In genomic region chr7:8700076-8700624, GRCh38 we compare ENCODE assay signal across 21 cellular contexts.
A peak's percentile ranks its signal among the peaks of the same experiment; 100 is the strongest.
DNase-seq lines count a peak whose midpoint lies in the region; ATAC-seq and TF ChIP-seq lines count a peak whose summit lies in the region.
"Had no signal": no experiment of that assay in that cellular context is flagged by ENCODE, and none has a peak within 500 bp of the region (broad histone marks: within the 10 kb centered on the region; RNA-seq: fewer than 3 reads in every experiment).

No MANE protein-coding gene starts in this region.

- no peaks in the 10 kb centered on the region for H3K4me1 Mint-ChIP-seq in stimulated activated naive CD8-positive, alpha-beta T cell treated with anti-CD3 and anti-CD28 coated beads, Interleukin-15, amount 100 ng/mL, for 72 hours

- TF ChIP-seq EP300 in SK-N-SH (IDR thresholded peaks at IDR 0.05; ENCODE audit: borderline replicate concordance in 1 of 2, low read depth in 1 of 2, low read length in 1 of 2) = peak in 1 of 2 experiments; percentile 99; a peak in 2 of 4 replicates

- ATAC-seq in GM18511 (IDR thresholded peaks at IDR 0.05; ENCODE audit: unreplicated experiment) = no peak
- no peak for ATAC-seq in stimulated activated naive CD8-positive, alpha-beta T cell treated with anti-CD3 and anti-CD28 coated beads, Interleukin-15, amount 100 ng/mL, for 72 hours
- ATAC-seq: GM12878, HCT116 had no signal

- H3K4me1 ChIP-seq in BE2C (peaks cover 22% of the 10 kb centered on the region), SK-N-SH (ENCODE audit: control insufficient read depth in 1 of 2, insufficient read depth in 2 of 2, low read depth in 1 of 2, low read length in 1 of 2) (peaks cover 0 to 22% of the 10 kb centered on the region in 2 experiments; a peak in 1 of 4 replicates)
- H3K4me1 ChIP-seq: BLaER1, Peyer's patch, SJCRH30 had no signal

- POLR2A ChIA-PET in SK-N-SH (lab: Yijun Ruan, JAX) = interaction anchor here (0.9 kb wide), 1 partner anchor 471 kb away, joined by 3 read pairs; no protein-coding TSS in a partner anchor

- H3K27me3 Mint-ChIP-seq in stimulated activated naive CD8-positive, alpha-beta T cell treated with anti-CD3 and anti-CD28 coated beads, Interleukin-15, amount 100 ng/mL, for 72 hours = no peaks in the 10 kb centered on the region
- H3K27me3 Mint-ChIP-seq: CD4-positive, alpha-beta T cell had no signal

- no peak overlapping the region for H2AFZ ChIP-seq in SK-N-SH (ENCODE audit: low read depth)

- no peaks in the 10 kb centered on the region for H3K79me2 ChIP-seq in SK-N-SH (ENCODE audit: insufficient read depth)

- no peaks in the 10 kb centered on the region for H3K9me2 ChIP-seq in SK-N-SH

- WGBS in SK-N-SH (ENCODE audit: low lambda C conversion rate) = 1% methylated on average over 3 of the region's 3 CpGs

- H3K4me2 ChIP-seq in SK-N-SH = no peak overlapping the region
- H3K4me2 ChIP-seq: BLaER1 had no signal

- DNase-seq in BE2C (peak; percentile 28), DMS153 treated with DMSO at 0.1 percent for 48 hours (lab: John Stamatoyannopoulos, UW; ENCODE audit: unreplicated experiment) (peak; percentile 28), NCI-H69 (lab: John Stamatoyannopoulos, UW) (peak; percentile 56), SK-N-SH (peak; percentile 57)
- no peak for DNase-seq in stimulated activated naive CD8-positive, alpha-beta T cell treated with anti-CD3 and anti-CD28 coated beads, Interleukin-15, amount 100 ng/mL, for 72 hours
- no peak for DNase-seq in activated naive CD4-positive, alpha-beta T cell treated with anti-CD3 and anti-CD28 coated beads, Interleukin-2, amount 50 U/mL, for 16 hours
- DNase-seq: CD4-positive, alpha-beta T cell; COR-L47; DND-41; KG1; NCI-H2029 treated with DMSO at 0.1 percent for 48 hours; NCI-H446; NCI-H526 treated with DMSO at 0.1 percent for 48 hours; Peyer's patch; SJCRH30; T1000 had no signal

- H3K9ac ChIP-seq in SK-N-SH = no peak overlapping the region
- H3K9ac ChIP-seq: BLaER1 had no signal

- H3K4me3 ChIP-seq in BE2C (ENCODE audit: low read depth, low read length) = no peak overlapping the region
- H3K4me3 ChIP-seq in SK-N-SH (ENCODE audit: low read depth in 2 of 2, low read length in 1 of 2) = no peak overlapping the region
- H3K4me3 ChIP-seq: BLaER1, GM12878, Peyer's patch, SJCRH30 had no signal

- no peaks in the 10 kb centered on the region for H3F3A ChIP-seq in SK-N-SH (replicated peaks; ENCODE audit: insufficient read depth)

- H3K9me3 ChIP-seq in BE2C (no peaks in the 10 kb centered on the region), SK-N-SH (no peaks in the 10 kb centered on the region)
- H3K9me3 ChIP-seq: BLaER1, Peyer's patch, SJCRH30 had no signal

- no peaks in the 10 kb centered on the region for H4K20me1 ChIP-seq in SK-N-SH (ENCODE audit: insufficient read depth)
- H4K20me1 ChIP-seq: BLaER1 had no signal

- CTCF ChIA-PET in SK-N-SH (lab: Yijun Ruan, JAX) = interaction anchor here (0.7 to 1.7 kb wide), 7 partner anchors 10 to 281 kb away, joined by 3 to 4 read pairs (median 3); partner anchors contain the start of gene NXPH1

- TF ChIP-seq CTCF in BE2C (IDR thresholded peaks at IDR 0.05; ENCODE audit: low read depth, low read length) (no peak), SK-N-SH (IDR thresholded peaks at IDR 0.05) (no peak)

- H3K36me3 ChIP-seq in BE2C (no peaks in the 10 kb centered on the region), SK-N-SH (replicated peaks in 1 of 2; ENCODE audit: control insufficient read depth in 1 of 2, insufficient read depth in 2 of 2, low read length in 1 of 2) (no peaks in the 10 kb centered on the region)
- H3K36me3 ChIP-seq: BLaER1, Peyer's patch, SJCRH30 had no signal

- H3K9me3 Mint-ChIP-seq in stimulated activated naive CD8-positive, alpha-beta T cell treated with anti-CD3 and anti-CD28 coated beads, Interleukin-15, amount 100 ng/mL, for 72 hours = no peaks in the 10 kb centered on the region
- H3K9me3 Mint-ChIP-seq: CD4-positive, alpha-beta T cell; T-helper 1 cell treated with Interleukin-12 subunit alpha and Interleukin-12 subunit beta and Interleukin-4 antibody, amounts not matched to agents 30 μg/mL and 1 μg/mL, for 36 hours had no signal

- no peak overlapping the region for H3K4me3 Mint-ChIP-seq in stimulated activated naive CD8-positive, alpha-beta T cell treated with anti-CD3 and anti-CD28 coated beads, Interleukin-15, amount 100 ng/mL, for 72 hours
- H3K4me3 Mint-ChIP-seq: CD4-positive, alpha-beta T cell; T-helper 1 cell treated with Interleukin-12 subunit alpha and Interleukin-12 subunit beta and Interleukin-4 antibody, amounts not matched to agents 30 μg/mL and 1 μg/mL, for 36 hours had no signal

- H3K27me3 ChIP-seq in BE2C (no peaks in the 10 kb centered on the region), SK-N-SH (ENCODE audit: insufficient read depth) (no peaks in the 10 kb centered on the region)
- H3K27me3 ChIP-seq: BLaER1, Peyer's patch, SJCRH30 had no signal

- peak overlapping the region in 1 of 2 experiments; percentile 95; a peak in 2 of 4 replicates for H3K27ac ChIP-seq in SK-N-SH (ENCODE audit: low read depth in 2 of 2, low read length in 1 of 2)
- H3K27ac ChIP-seq: BLaER1, Peyer's patch, SJCRH30 had no signal

- peak; percentile 32; the same call in 1 of the 2 replicates for TF ChIP-seq RAD21 in SK-N-SH (IDR thresholded peaks at IDR 0.05; ENCODE audit: low read length)

- no peak overlapping the region for H3K27ac Mint-ChIP-seq in stimulated activated naive CD8-positive, alpha-beta T cell treated with anti-CD3 and anti-CD28 coated beads, Interleukin-15, amount 100 ng/mL, for 72 hours
- H3K27ac Mint-ChIP-seq: CD4-positive, alpha-beta T cell; T-helper 1 cell treated with Interleukin-12 subunit alpha and Interleukin-12 subunit beta and Interleukin-4 antibody, amounts not matched to agents 30 μg/mL and 1 μg/mL, for 36 hours had no signal

TF ChIP-seq in SK-N-SH, 30 proteins besides CTCF, POLR2A, EP300 and RAD21:
- TF ChIP-seq NRF1 (IDR thresholded peaks at IDR 0.05; ENCODE audit: low read depth, low read length) (no peak), SIN3A (IDR thresholded peaks at IDR 0.05; ENCODE audit: borderline replicate concordance, low read depth, low read length) (no peak), TCF12 (IDR thresholded peaks at IDR 0.05) (peak; percentile 73), TEAD4 (IDR thresholded peaks at IDR 0.05; ENCODE audit: borderline replicate concordance, insufficient read depth) (peak; percentile 80), EZH2phosphoT487 (IDR thresholded peaks at IDR 0.05; ENCODE audit: borderline replicate concordance, low read depth) (no peak), POLR2AphosphoS5 (IDR thresholded peaks at IDR 0.05; ENCODE audit: low read depth, low read length) (peak; percentile 65), FOXJ3 (CRISPR knock-in tag; IDR thresholded peaks at IDR 0.05) (peak; percentile 93), CHD2 (IDR thresholded peaks at IDR 0.05; ENCODE audit: low read length, partially characterized antibody) (peak; percentile 77), MXI1 (IDR thresholded peaks at IDR 0.05; ENCODE audit: low read depth, low read length) (peak; percentile 72; the same call in 1 of the 2 replicates), RCOR1 (IDR thresholded peaks at IDR 0.05; ENCODE audit: low read length) (peak; percentile 90; the same call in 1 of the 2 replicates), IRF3 (IDR thresholded peaks at IDR 0.05; ENCODE audit: low read depth, low read length) (no peak), GATA2 (CRISPR knock-in tag; IDR thresholded peaks at IDR 0.05) (peak; percentile 98)
- TF ChIP-seq, protein P1, sequence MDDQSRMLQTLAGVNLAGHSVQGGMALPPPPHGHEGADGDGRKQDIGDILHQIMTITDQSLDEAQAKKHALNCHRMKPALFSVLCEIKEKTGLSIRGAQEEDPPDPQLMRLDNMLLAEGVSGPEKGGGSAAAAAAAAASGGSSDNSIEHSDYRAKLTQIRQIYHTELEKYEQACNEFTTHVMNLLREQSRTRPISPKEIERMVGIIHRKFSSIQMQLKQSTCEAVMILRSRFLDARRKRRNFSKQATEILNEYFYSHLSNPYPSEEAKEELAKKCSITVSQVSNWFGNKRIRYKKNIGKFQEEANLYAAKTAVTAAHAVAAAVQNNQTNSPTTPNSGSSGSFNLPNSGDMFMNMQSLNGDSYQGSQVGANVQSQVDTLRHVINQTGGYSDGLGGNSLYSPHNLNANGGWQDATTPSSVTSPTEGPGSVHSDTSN (IDR thresholded peaks at IDR 0.05) = peak; percentile 54
- TF ChIP-seq, protein P2, sequence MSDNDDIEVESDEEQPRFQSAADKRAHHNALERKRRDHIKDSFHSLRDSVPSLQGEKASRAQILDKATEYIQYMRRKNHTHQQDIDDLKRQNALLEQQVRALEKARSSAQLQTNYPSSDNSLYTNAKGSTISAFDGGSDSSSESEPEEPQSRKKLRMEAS (IDR thresholded peaks at IDR 0.05; ENCODE audit: low read depth) = no peak
TF ChIP-seq in SK-N-SH: peak in this region for 9.

Comparison
In these comparisons a context has a peak if more than half of its experiments do, and no peak if none do; other contexts are left out.
1. DNase-seq: peak in BE2C (single experiment), DMS153 treated with DMSO at 0.1 percent for 48 hours (single experiment), NCI-H69 (single experiment) and SK-N-SH (single experiment); none in stimulated activated naive CD8-positive, alpha-beta T cell treated with anti-CD3 and anti-CD28 coated beads, Interleukin-15, amount 100 ng/mL, for 72 hours (0 of 2) and activated naive CD4-positive, alpha-beta T cell treated with anti-CD3 and anti-CD28 coated beads, Interleukin-2, amount 50 U/mL, for 16 hours (single experiment).